In genomic region chr2:134027980-134028379, GRCh38 we compare ENCODE assay signal across 10 cellular contexts.
DNase-seq lines count a peak whose midpoint lies in the region; ATAC-seq and TF ChIP-seq lines count a peak whose summit lies in the region.
"Had no signal": no experiment of that assay in that cellular context is flagged by ENCODE, and none has a peak within 500 bp of the region (broad histone marks: within the 10 kb centered on the region; RNA-seq: fewer than 3 reads in every experiment).

No MANE protein-coding gene starts in this region.

- DNase-seq in Right ventricle myocardium inferior (ENCODE audit: missing footprints) (no peak), cardiac septum (ENCODE audit: low spot score) (no peak), left ventricle myocardium inferior (peak; percentile 19), omental fat pad (ENCODE audit: low spot score) (no peak), RWPE1 (ENCODE audit: low spot score) (no peak), NCI-H2081 treated with DMSO at 0.1 percent for 48 hours (lab: John Stamatoyannopoulos, UW) (no peak), amygdala (lab: John Stamatoyannopoulos, UW) (no peak), NCI-H187 treated with DMSO at 0.1 percent for 48 hours (lab: John Stamatoyannopoulos, UW) (no peak)
- DNase-seq: activated effector memory CD4-positive, alpha-beta T cell treated with Interleukin-2 at 50 U/mL for 16 hours; dermis blood vessel endothelial cell had no signal

- peak overlapping the region; percentile 57 for H3K4me3 ChIP-seq in left ventricle myocardium inferior

- no peaks in the 10 kb centered on the region for H3K36me3 ChIP-seq in left ventricle myocardium inferior

- H3K4me1 ChIP-seq in left ventricle myocardium inferior = no peaks in the 10 kb centered on the region

- H3K27ac ChIP-seq in left ventricle myocardium inferior (replicated peaks) = no peak overlapping the region
- no peak overlapping the region for H3K27ac ChIP-seq in RWPE1

- intact Hi-C loops in Right ventricle myocardium inferior (cut with DNase I) = loop anchor here (5.0 kb wide), 1 partner anchor 44 kb away; no protein-coding TSS in a partner anchor
- intact Hi-C loops in cardiac septum (cut with DNase I) = no loop called here
- intact Hi-C loops in left ventricle myocardium inferior (cut with micrococcal nuclease) = no loop called here

- ATAC-seq in Right ventricle myocardium inferior (peak; percentile 58), omental fat pad (ENCODE audit: low FRiP score) (peak; percentile 24)

- H3K27me3 ChIP-seq in left ventricle myocardium inferior (ENCODE audit: low read depth) = peaks cover 30% of the 10 kb centered on the region

- TF ChIP-seq CTCF in left ventricle myocardium inferior (IDR thresholded peaks at IDR 0.05; ENCODE audit: borderline replicate concordance) (no peak), omental fat pad (IDR thresholded peaks at IDR 0.05) (no peak), RWPE1 (conservative IDR thresholded peaks at IDR 0.05; ENCODE audit: low read depth) (no peak)

- POLR2A ChIA-PET in RWPE1 (lab: Yijun Ruan, JAX; ENCODE audit: low non-redundant PET) = no interaction called here

- CTCF ChIA-PET in RWPE1 (lab: Yijun Ruan, JAX) = interaction anchor here (0.6 kb wide), 1 partner anchor 88 kb away, joined by 3 read pairs; no protein-coding TSS in a partner anchor

- H3K9me3 ChIP-seq in left ventricle myocardium inferior (replicated peaks) = no peaks in the 10 kb centered on the region
